11 cellular contexts compared by ENCODE assay signal in genomic region chr10:43323245-43323644, GRCh38. TPM values are rescaled to one million over a fixed set of nuclear protein-coding genes. Genes with fewer than 3 reads are reported as not detected.
A peak's percentile ranks its signal among the peaks of the same experiment; 100 is the strongest.
DNase-seq lines count a peak whose midpoint lies in the region; ATAC-seq and TF ChIP-seq lines count a peak whose summit lies in the region.
"Had no signal": no experiment of that assay in that cellular context is flagged by ENCODE, and none has a peak within 500 bp of the region (broad histone marks: within the 10 kb centered on the region; RNA-seq: fewer than 3 reads in every experiment).

No MANE protein-coding gene starts in this region.

- intact Hi-C loops in CD8-positive, alpha-beta T cell (cut with DNase I, micrococcal nuclease) = no loop called here

- peak overlapping the region; percentile 91 for H2AFZ ChIP-seq in parathyroid adenoma

- ATAC-seq in CD8-positive, alpha-beta T cell = no peak
- ATAC-seq in T-cell (replicated peaks in 1 of 4) = peak in 2 of 4 experiments; percentile 2 to 11
- no peak for ATAC-seq in HG02870 (IDR thresholded peaks at IDR 0.05; ENCODE audit: unreplicated experiment)
- no peak for ATAC-seq in omental fat pad (ENCODE audit: low FRiP score)

- no peak overlapping the region for H3K4me2 ChIP-seq in parathyroid adenoma (ENCODE audit: low read length)

- H3K79me2 ChIP-seq in parathyroid adenoma = no peaks in the 10 kb centered on the region

- H3K27me3 Mint-ChIP-seq in CD8-positive, alpha-beta T cell (ENCODE audit: low read depth) = peaks cover 10% of the 10 kb centered on the region
- H3K27me3 Mint-ChIP-seq in T-cell (peaks cover 0 to 18% of the 10 kb centered on the region in 2 donors), glutamatergic neuron (ENCODE audit: unreplicated experiment) (peaks cover 9% of the 10 kb centered on the region)

- no peak overlapping the region for H3K27ac Mint-ChIP-seq in CD8-positive, alpha-beta T cell
- H3K27ac Mint-ChIP-seq in T-cell (no peak overlapping the region), glutamatergic neuron (ENCODE audit: unreplicated experiment) (no peak overlapping the region)

- no peaks in the 10 kb centered on the region for H3K36me3 Mint-ChIP-seq in CD8-positive, alpha-beta T cell
- H3K36me3 Mint-ChIP-seq in T-cell = no peaks in the 10 kb centered on the region
- H3K36me3 Mint-ChIP-seq in glutamatergic neuron (ENCODE audit: unreplicated experiment) = peaks cover 6% of the 10 kb centered on the region

- H3K9ac ChIP-seq in parathyroid adenoma = no peak overlapping the region

- no peaks in the 10 kb centered on the region for H3K27me3 ChIP-seq in CD8-positive, alpha-beta T cell (ENCODE audit: insufficient read depth, low read length)
- no peaks in the 10 kb centered on the region for H3K27me3 ChIP-seq in parathyroid adenoma (ENCODE audit: control insufficient read depth, insufficient read depth, low read length)

- peaks cover 10% of the 10 kb centered on the region for H3K4me1 ChIP-seq in CD8-positive, alpha-beta T cell (ENCODE audit: insufficient read depth, low read length)
- peaks cover 4% of the 10 kb centered on the region for H3K4me1 ChIP-seq in parathyroid adenoma

- no peak overlapping the region for H3K27ac ChIP-seq in CD8-positive, alpha-beta T cell (ENCODE audit: low read depth, low read length)
- no peak overlapping the region for H3K27ac ChIP-seq in parathyroid adenoma

- DNase-seq in CD8-positive, alpha-beta T cell = no peak
- no peak for DNase-seq in T-cell
- no peak for DNase-seq in glutamatergic neuron
- no peak for DNase-seq in HK-2 (ENCODE audit: unreplicated experiment)
- no peak for DNase-seq in omental fat pad (ENCODE audit: low spot score)
- no peak for DNase-seq in activated naive CD4-positive, alpha-beta T cell treated with Interleukin-2 at 50 U/mL for 16 hours
- DNase-seq: DMS79 had no signal

- CTCF ChIA-PET in CD8-positive, alpha-beta T cell (lab: Charles Lee) = interaction anchor here (0.9 to 2.3 kb wide), 2 partner anchors 8 to 26 kb away, joined by 5 to 6 read pairs; no protein-coding TSS in a partner anchor
- CTCF ChIA-PET in T-cell (lab: Charles Lee) = no interaction called here

- POLR2A ChIA-PET in CD8-positive, alpha-beta T cell (lab: Charles Lee) = no interaction called here
- POLR2A ChIA-PET in T-cell (lab: Charles Lee) = interaction anchor here in 1 of 2 donors (0.5 kb wide), 1 partner anchor 10 kb away, joined by 5 read pairs; no protein-coding TSS in a partner anchor

- H3K36me3 ChIP-seq in CD8-positive, alpha-beta T cell (ENCODE audit: insufficient read depth, low read length) = no peaks in the 10 kb centered on the region
- no peaks in the 10 kb centered on the region for H3K36me3 ChIP-seq in parathyroid adenoma (ENCODE audit: control insufficient read depth, insufficient read depth, low read length)

- H3K9me3 Mint-ChIP-seq in CD8-positive, alpha-beta T cell = no peaks in the 10 kb centered on the region
- H3K9me3 Mint-ChIP-seq in T-cell (no peaks in the 10 kb centered on the region), glutamatergic neuron (ENCODE audit: unreplicated experiment) (peaks cover 7% of the 10 kb centered on the region)

- no peak for TF ChIP-seq CTCF in CD8-positive, alpha-beta T cell (IDR thresholded peaks at IDR 0.05)
- TF ChIP-seq CTCF in glutamatergic neuron (IDR thresholded peaks at IDR 0.05; ENCODE audit: partially characterized antibody, unreplicated experiment) (no peak), parathyroid adenoma (IDR thresholded peaks at IDR 0.05) (no peak), omental fat pad (IDR thresholded peaks at IDR 0.05) (no peak)

- H3K9me3 ChIP-seq in CD8-positive, alpha-beta T cell (ENCODE audit: low read length) = no peaks in the 10 kb centered on the region
- H3K9me3 ChIP-seq in parathyroid adenoma (ENCODE audit: control insufficient read depth, low read length) = no peaks in the 10 kb centered on the region

- H3K4me3 Mint-ChIP-seq in CD8-positive, alpha-beta T cell = peak overlapping the region; percentile 58
- H3K4me3 Mint-ChIP-seq in T-cell (peak overlapping the region in 2 of 3 donors; percentile 13 to 57), glutamatergic neuron (ENCODE audit: unreplicated experiment) (peak overlapping the region; percentile 72)

- peaks cover 8% of the 10 kb centered on the region for H3K4me1 Mint-ChIP-seq in CD8-positive, alpha-beta T cell (ENCODE audit: low read depth)
- H3K4me1 Mint-ChIP-seq in T-cell = peaks cover 15 to 20% (median 19%) of the 10 kb centered on the region in 3 donors
- peaks cover 7% of the 10 kb centered on the region for H3K4me1 Mint-ChIP-seq in glutamatergic neuron (ENCODE audit: low read depth, unreplicated experiment)

- no peak overlapping the region for H3K4me3 ChIP-seq in CD8-positive, alpha-beta T cell (ENCODE audit: low read depth, low read length)
- no peak overlapping the region for H3K4me3 ChIP-seq in parathyroid adenoma (ENCODE audit: low read depth, low read length)
- H3K4me3 ChIP-seq: lung had no signal

RNA-seq across cellular contexts. Expression of gene FXYD4, which starts 48.2 kb away (rescaled TPM):
- not detected for total RNA-seq in CD8-positive, alpha-beta T cell
- total RNA-seq in T-cell (not detected), glutamatergic neuron (ENCODE audit: unreplicated experiment) (not detected), omental fat pad (not detected)
- total RNA-seq: dermis blood vessel endothelial cell had no signal

RNA-seq across cellular contexts. Expression of gene RASGEF1A, which starts 56.4 kb away (rescaled TPM):
- 1 to 10 TPM in 1 of 2 experiments, under 1 TPM in 1; 0.92 to 1.0 TPM for total RNA-seq in CD8-positive, alpha-beta T cell
- total RNA-seq in T-cell (1 to 10 TPM; 2.2 to 6.9 (median 5.6) TPM), glutamatergic neuron (ENCODE audit: unreplicated experiment) (5.7 TPM), omental fat pad (1 to 10 TPM in 2 of 4 donors, under 1 TPM in 2; 0.28 to 2.8 (median 0.92) TPM)
